ENCODE assay signal across 10 cellular contexts in the genomic region with DNA sequence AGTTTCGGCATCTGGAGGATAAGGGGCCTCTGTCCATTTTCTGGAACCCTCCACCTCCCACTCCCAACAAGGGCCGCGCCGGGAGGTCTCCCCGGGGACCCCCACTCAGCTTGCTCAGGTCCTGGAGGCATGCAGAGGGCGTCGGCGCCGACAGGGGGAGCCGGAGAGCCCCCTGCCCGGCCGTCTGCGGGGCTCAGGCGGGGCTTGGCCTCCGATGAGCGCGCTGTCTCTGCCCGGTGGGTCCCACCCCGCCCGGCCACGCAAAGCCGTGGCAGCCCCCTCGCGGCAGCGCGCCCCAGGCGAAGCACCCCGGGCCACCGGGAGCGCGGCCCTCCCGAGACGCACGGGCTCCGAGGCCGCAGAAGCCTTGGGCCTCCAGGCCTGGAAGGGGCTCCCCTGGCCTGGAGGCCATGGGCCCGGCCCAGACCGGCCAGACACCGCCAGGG.
A peak's percentile ranks its signal among the peaks of the same experiment; 100 is the strongest.
DNase-seq lines count a peak whose midpoint lies in the region; ATAC-seq and TF ChIP-seq lines count a peak whose summit lies in the region.
"Had no signal": no experiment of that assay in that cellular context is flagged by ENCODE, and none has a peak within 500 bp of the region (broad histone marks: within the 10 kb centered on the region; RNA-seq: fewer than 3 reads in every experiment).

No MANE protein-coding gene starts in this region.

- TF ChIP-seq CTCF in CD14-positive monocyte (IDR thresholded peaks at IDR 0.05): peak; percentile 60
- TF ChIP-seq CTCF in HEK293 (tag by site-specific recombination; IDR thresholded peaks at IDR 0.05): peak; percentile 67
- no peak for TF ChIP-seq CTCF in coronary artery (IDR thresholded peaks at IDR 0.05)

- no peaks in the 10 kb centered on the region for H3K9me3 ChIP-seq in HEK293 (ENCODE audit: control insufficient read depth, insufficient read depth, low read depth, low read length)
- H3K9me3 ChIP-seq: ovary had no signal

- no peak overlapping the region for H4K5ac ChIP-seq in mesendoderm (ENCODE audit: low read length)

- no peak for DNase-seq in CD14-positive monocyte (ENCODE audit: low spot score)
- DNase-seq in coronary artery (ENCODE audit: low spot score): no peak
- DNase-seq in mesendoderm: peak; percentile 32
- DNase-seq in OCI-M2 (lab: John Stamatoyannopoulos, UW; ENCODE audit: unreplicated experiment): no peak
- no peak for DNase-seq in middle frontal gyrus (ENCODE audit: extremely low spot score, low spot score)
- no peak for DNase-seq in activated naive CD4-positive, alpha-beta T cell (lab: John Stamatoyannopoulos, UW)
- DNase-seq: NCI-H510A treated with DMSO at 0.1 percent for 48 hours, ovary had no signal

- intact Hi-C loops in CD14-positive monocyte (cut with micrococcal nuclease): no loop called here

- no CpG with 5 or more reads among the region's 39 CpGs for WGBS in mesendoderm (ENCODE audit: extremely low coverage, insufficient coverage, low lambda C conversion rate)

- H3K4me1 Mint-ChIP-seq in CD14-positive monocyte: peaks cover 12% of the 10 kb centered on the region

- CTCF ChIA-PET in HEK293 (lab: Yijun Ruan, JAX): interaction anchor here (0.6 to 1.0 kb wide), 4 partner anchors 8 to 280 kb away, joined by 3 read pairs; no protein-coding TSS in a partner anchor

- no peaks in the 10 kb centered on the region for H3K36me3 ChIP-seq in HEK293 (ENCODE audit: control insufficient read depth in 2 of 2, insufficient read depth in 1 of 2, low read length in 2 of 2)
- H3K36me3 ChIP-seq in mesendoderm (ENCODE audit: control insufficient read depth, insufficient read depth, low read length): no peaks in the 10 kb centered on the region
- H3K36me3 ChIP-seq: ovary had no signal

- H3K23ac ChIP-seq in mesendoderm (ENCODE audit: low read length): no peak overlapping the region

- H3K27me3 ChIP-seq in mesendoderm (ENCODE audit: insufficient read depth, low read length, poor library complexity): peaks cover 37% of the 10 kb centered on the region
- H3K27me3 ChIP-seq: ovary had no signal

- peaks cover 20% of the 10 kb centered on the region for H3K4me1 ChIP-seq in HEK293 (ENCODE audit: control insufficient read depth, insufficient read depth, low read length)
- no peaks in the 10 kb centered on the region for H3K4me1 ChIP-seq in mesendoderm (ENCODE audit: control insufficient read depth, low read depth, low read length)

- no peak overlapping the region for H2BK5ac ChIP-seq in mesendoderm (ENCODE audit: low read length)

- peaks cover 53 to 69% (median 56%) of the 10 kb centered on the region in 3 donors for H3K27me3 Mint-ChIP-seq in CD14-positive monocyte (ENCODE audit: low read depth in 3 of 3)

- peaks cover 0 to 11% of the 10 kb centered on the region in 2 donors for H3K36me3 Mint-ChIP-seq in CD14-positive monocyte

- H3K18ac ChIP-seq in mesendoderm (ENCODE audit: low read length): peak overlapping the region; percentile 62

- peak overlapping the region; percentile 64 for H3K56ac ChIP-seq in mesendoderm (ENCODE audit: low read length)

- H3K4me3 ChIP-seq in HEK293 (ENCODE audit: low read depth, low read length): no peak overlapping the region
- H3K4me3 ChIP-seq in coronary artery: peak overlapping the region; percentile 9
- no peak overlapping the region for H3K4me3 ChIP-seq in mesendoderm (ENCODE audit: low read length)
- H3K4me3 ChIP-seq: ovary had no signal

- peak overlapping the region; percentile 52 for H3K4me2 ChIP-seq in mesendoderm (ENCODE audit: low read length)

- no peaks in the 10 kb centered on the region for H3K79me2 ChIP-seq in mesendoderm (ENCODE audit: control insufficient read depth, insufficient read depth, low read length)

- no peaks in the 10 kb centered on the region for H3K79me1 ChIP-seq in mesendoderm (ENCODE audit: low read length)

- peak overlapping the region; percentile 29 for H3K9ac ChIP-seq in mesendoderm (ENCODE audit: low read length)

- H2BK120ac ChIP-seq in mesendoderm (ENCODE audit: low read depth, low read length): no peak overlapping the region

- no peak overlapping the region for H3K27ac Mint-ChIP-seq in CD14-positive monocyte

- no peak overlapping the region for H3K4ac ChIP-seq in mesendoderm (ENCODE audit: low read depth, low read length)

- H4K8ac ChIP-seq in mesendoderm (ENCODE audit: low read depth, low read length): no peak overlapping the region

- POLR2A ChIA-PET in HEK293 (lab: Yijun Ruan, JAX): interaction anchor here (0.9 kb wide), 1 partner anchor 59 kb away, joined by 3 read pairs; no protein-coding TSS in a partner anchor

- peak overlapping the region in 1 of 2 donors; percentile 71 for H3K4me3 Mint-ChIP-seq in CD14-positive monocyte

- H2BK15ac ChIP-seq in mesendoderm (replicated peaks; ENCODE audit: low read depth): no peak overlapping the region

- H2AK5ac ChIP-seq in mesendoderm (ENCODE audit: low read length): no peak overlapping the region

- H3K9me3 Mint-ChIP-seq in CD14-positive monocyte: peaks cover 0 to 17% (median 8%) of the 10 kb centered on the region in 7 donors

- no peak for ATAC-seq in HG03460 (IDR thresholded peaks at IDR 0.05; ENCODE audit: unreplicated experiment)

- H3K27ac ChIP-seq in HEK293 (ENCODE audit: extremely low read depth, low read depth, low read length) (no peak overlapping the region), coronary artery (no peak overlapping the region), mesendoderm (ENCODE audit: low read depth, low read length) (no peak overlapping the region)
- H3K27ac ChIP-seq: ovary had no signal

TF ChIP-seq in HEK293, 187 proteins besides CTCF, POLR2A, EP300 and RAD21 (continues in another document):
- TF ChIP-seq ZNF37A (tag by site-specific recombination; IDR thresholded peaks at IDR 0.05) (no peak), KLF8 (tag by site-specific recombination; IDR thresholded peaks at IDR 0.05) (no peak), ZNF555 (tag by site-specific recombination; conservative IDR thresholded peaks at IDR 0.05) (no peak), BCL11A (tag by site-specific recombination; IDR thresholded peaks at IDR 0.05; ENCODE audit: low read depth) (no peak), ZSCAN23 (tag by site-specific recombination; IDR thresholded peaks at IDR 0.05) (no peak), GLIS1 (tag by site-specific recombination; IDR thresholded peaks at IDR 0.05) (peak; percentile 43; the same call in 1 of the 2 replicates), ZNF544 (tag by site-specific recombination; IDR thresholded peaks at IDR 0.05) (no peak), PATZ1 (tag by site-specific recombination; IDR thresholded peaks at IDR 0.05) (peak; percentile 42; the same call in 1 of the 2 replicates), ZNF664 (tag by site-specific recombination; IDR thresholded peaks at IDR 0.05) (no peak), ZNF48 (tag by site-specific recombination; IDR thresholded peaks at IDR 0.05) (no peak), PRDM4 (tag by site-specific recombination; IDR thresholded peaks at IDR 0.05) (peak; percentile 32; the same call in 1 of the 2 replicates), ZNF302 (tag by site-specific recombination; IDR thresholded peaks at IDR 0.05; ENCODE audit: low read depth) (no peak), ZNF660 (tag by site-specific recombination; IDR thresholded peaks at IDR 0.05) (0 out of 2 replicates have a peak, but pooled peaks have one; percentile 28), TRIM28 (IDR thresholded peaks at IDR 0.05; ENCODE audit: borderline replicate concordance, low read length) (no peak), ZIC2 (tag by site-specific recombination; IDR thresholded peaks at IDR 0.05) (peak; percentile 49)
- TF ChIP-seq, protein P1, sequence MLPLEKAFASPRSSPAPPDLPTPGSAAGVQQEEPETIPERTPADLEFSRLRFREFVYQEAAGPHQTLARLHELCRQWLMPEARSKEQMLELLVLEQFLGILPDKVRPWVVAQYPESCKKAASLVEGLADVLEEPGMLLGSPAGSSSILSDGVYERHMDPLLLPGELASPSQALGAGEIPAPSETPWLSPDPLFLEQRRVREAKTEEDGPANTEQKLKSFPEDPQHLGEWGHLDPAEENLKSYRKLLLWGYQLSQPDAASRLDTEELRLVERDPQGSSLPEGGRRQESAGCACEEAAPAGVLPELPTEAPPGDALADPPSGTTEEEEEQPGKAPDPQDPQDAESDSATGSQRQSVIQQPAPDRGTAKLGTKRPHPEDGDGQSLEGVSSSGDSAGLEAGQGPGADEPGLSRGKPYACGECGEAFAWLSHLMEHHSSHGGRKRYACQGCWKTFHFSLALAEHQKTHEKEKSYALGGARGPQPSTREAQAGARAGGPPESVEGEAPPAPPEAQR (tag by site-specific recombination; IDR thresholded peaks at IDR 0.05): no peak
